Comparison of ENCODE assay signal across 12 cellular contexts in genomic region chr5:40569549-40570270, GRCh38.
DNase-seq lines count a peak whose midpoint lies in the region; ATAC-seq, FAIRE-seq and TF ChIP-seq lines count a peak whose summit lies in the region.
"Had no signal": no experiment of that assay in that cellular context is flagged by ENCODE, and none has a peak within 500 bp of the region (broad histone marks: within the 10 kb centered on the region; RNA-seq: fewer than 3 reads in every experiment).

No MANE protein-coding gene starts in this region.

- POLR2A ChIA-PET in PC-3 (lab: Charles Lee; ENCODE audit: unreplicated experiment): no interaction called here

- H3K36me3 ChIP-seq in PC-3 (ENCODE audit: low read depth, low read length) (no peaks in the 10 kb centered on the region), keratinocyte (ENCODE audit: control insufficient read depth in 2 of 2, extremely low read depth in 1 of 2, insufficient read depth in 2 of 2, low read length in 2 of 2) (no peaks in the 10 kb centered on the region), psoas muscle (ENCODE audit: insufficient read depth in 1 of 2, low read depth in 1 of 2) (no peaks in the 10 kb centered on the region)
- H3K36me3 ChIP-seq: ovary, upper lobe of left lung had no signal

- H4K20me1 ChIP-seq in PC-3 (ENCODE audit: low read length) (no peaks in the 10 kb centered on the region), keratinocyte (ENCODE audit: control insufficient read depth, extremely low read depth, insufficient read depth, low read length) (no peaks in the 10 kb centered on the region)

- peak; percentile 72 for ATAC-seq in GM21717 (IDR thresholded peaks at IDR 0.05; ENCODE audit: unreplicated experiment)
- ATAC-seq in PC-3: no peak
- no peak for ATAC-seq in psoas muscle

- H3F3A ChIP-seq in PC-3 (ENCODE audit: low read length, unreplicated experiment): no peaks in the 10 kb centered on the region

- TF ChIP-seq CTCF in PC-3 (conservative IDR thresholded peaks at IDR 0.05; ENCODE audit: low read depth, low read length) (no peak), keratinocyte (optimal IDR thresholded peaks at IDR 0.05 in 1 of 3, IDR thresholded peaks at IDR 0.05 in 1 of 3, conservative IDR thresholded peaks at IDR 0.05 in 1 of 3; ENCODE audit: extremely low read depth in 1 of 3, insufficient read depth in 2 of 3, low read length in 3 of 3) (no peak), psoas muscle (IDR thresholded peaks at IDR 0.05) (no peak)

- peaks cover 18% of the 10 kb centered on the region for H3K4me1 ChIP-seq in PC-3 (ENCODE audit: insufficient read depth, low read length)
- H3K4me1 ChIP-seq in keratinocyte (ENCODE audit: control insufficient read depth, extremely low read depth, insufficient read depth, low read length): peaks cover 19% of the 10 kb centered on the region
- H3K4me1 ChIP-seq in psoas muscle: no peaks in the 10 kb centered on the region

- 33 to 36% (median 35%) methylated on average over 3 of the region's 3 CpGs for WGBS in psoas muscle, 3 donors

- no peak overlapping the region for H3K9ac ChIP-seq in PC-3 (ENCODE audit: low read length)
- H3K9ac ChIP-seq in keratinocyte (ENCODE audit: control insufficient read depth, extremely low read depth, insufficient read depth, low read length): no peak overlapping the region

- peak overlapping the region; percentile 39 for H3K27ac ChIP-seq in PC-3 (ENCODE audit: low read length)
- H3K27ac ChIP-seq in keratinocyte (ENCODE audit: control insufficient read depth, insufficient read depth, low read length): no peak overlapping the region
- H3K27ac ChIP-seq in psoas muscle: no peak overlapping the region
- H3K27ac ChIP-seq: ovary, upper lobe of left lung had no signal

- H3K4me2 ChIP-seq in PC-3 (ENCODE audit: low read length) (peak overlapping the region; percentile 9), keratinocyte (ENCODE audit: control insufficient read depth, extremely low read depth, insufficient read depth, low read depth, low read length) (no peak overlapping the region)

- H3K4me3 ChIP-seq in PC-3 (ENCODE audit: low read length) (no peak overlapping the region), keratinocyte (ENCODE audit: control insufficient read depth in 2 of 3, extremely low read depth in 1 of 3, insufficient read depth in 2 of 3, low read depth in 1 of 3, low read length in 3 of 3) (no peak overlapping the region), psoas muscle (no peak overlapping the region)
- H3K4me3 ChIP-seq: ovary, upper lobe of left lung had no signal

- no peaks in the 10 kb centered on the region for H3K9me3 ChIP-seq in PC-3 (ENCODE audit: low read length)
- H3K9me3 ChIP-seq in keratinocyte (ENCODE audit: control insufficient read depth, low read depth, low read length): no peaks in the 10 kb centered on the region
- H3K9me3 ChIP-seq in psoas muscle: no peaks in the 10 kb centered on the region
- H3K9me3 ChIP-seq: ovary, upper lobe of left lung had no signal

- dilution Hi-C loops in keratinocyte (cut with MboI; ENCODE audit: extremely low pct_ligation_motif_present, low sequenced_read_pairs): no loop called here

- H3K27me3 ChIP-seq in PC-3 (ENCODE audit: low read length) (no peaks in the 10 kb centered on the region), keratinocyte (ENCODE audit: control insufficient read depth, extremely low read depth, insufficient read depth, low read length) (no peaks in the 10 kb centered on the region), psoas muscle (ENCODE audit: insufficient read depth in 3 of 3, low read length in 2 of 3) (no peaks in the 10 kb centered on the region)
- H3K27me3 ChIP-seq: ovary, upper lobe of left lung had no signal

- H3K79me2 ChIP-seq in PC-3 (ENCODE audit: low read length) (no peaks in the 10 kb centered on the region), keratinocyte (ENCODE audit: control insufficient read depth, insufficient read depth, low read length) (no peaks in the 10 kb centered on the region)

- CTCF ChIA-PET in PC-3 (lab: Charles Lee): no interaction called here

- FAIRE-seq in keratinocyte (lab: Jason Lieb, UNC): peak; percentile 48

- H3K9me1 ChIP-seq in keratinocyte (ENCODE audit: control insufficient read depth, extremely low read depth, insufficient read depth, low read length): no peaks in the 10 kb centered on the region

- intact Hi-C loops in PC-3 (cut with micrococcal nuclease) (loop anchor here (10.0 kb wide), 1 partner anchor 855 kb away; no protein-coding TSS in a partner anchor), head of caudate nucleus (cut with DNase I) (no loop called here), psoas muscle (cut with DNase I) (no loop called here)

- DNase-seq in EL (peak; percentile 36), PC-3 (no peak), keratinocyte (ENCODE audit: low read depth, low spot score) (no peak), head of caudate nucleus (no peak), psoas muscle (no peak), NCI-H1694 (lab: John Stamatoyannopoulos, UW) (no peak), cerebellum (ENCODE audit: low spot score) (no peak)
- DNase-seq: DMS153, ovary, SHP77 treated with DMSO at 0.1 percent for 48 hours, upper lobe of left lung had no signal

- H3K9me2 ChIP-seq in PC-3 (replicated peaks; ENCODE audit: low read length): no peaks in the 10 kb centered on the region

- H2AFZ ChIP-seq in PC-3 (ENCODE audit: low read length) (no peak overlapping the region), keratinocyte (ENCODE audit: control insufficient read depth, low read length) (no peak overlapping the region)

- no TSS peak for BruUV-seq in PC-3 (replicated peaks; lab: Mats Ljungman, UMichigan)
